8 cellular contexts compared by ENCODE assay signal in genomic region chr15:80160570-80161156, GRCh38. TPM values are rescaled to one million over a fixed set of nuclear protein-coding genes. Genes with fewer than 3 reads are reported as not detected.
DNase-seq lines count a peak whose midpoint lies in the region; ATAC-seq lines count a peak whose summit lies in the region.

No MANE protein-coding gene starts in this region.

- no peaks in the 10 kb centered on the region for H3K27me3 ChIP-seq in CD4-positive, CD25-positive, alpha-beta regulatory T cell (ENCODE audit: control insufficient read depth, insufficient read depth, low read length)

- peaks cover 7% of the 10 kb centered on the region for H3K4me1 ChIP-seq in CD4-positive, CD25-positive, alpha-beta regulatory T cell (ENCODE audit: control insufficient read depth, insufficient read depth, low read length, poor library complexity, severe bottlenecking)

- no peaks in the 10 kb centered on the region for H3K27me3 Mint-ChIP-seq in CD4-positive, CD25-positive, alpha-beta regulatory T cell
- no peaks in the 10 kb centered on the region for H3K27me3 Mint-ChIP-seq in activated CD4-positive, alpha-beta T cell treated with anti-CD3 and anti-CD28 coated beads, Interleukin-2, amount 10 ng/mL, durations not matched to agents 24 days and 14 days

- no peak overlapping the region for H3K27ac ChIP-seq in CD4-positive, CD25-positive, alpha-beta regulatory T cell (ENCODE audit: insufficient read depth, low read length, poor library complexity, severe bottlenecking)

- H3K36me3 Mint-ChIP-seq in CD4-positive, CD25-positive, alpha-beta regulatory T cell, result peaks cover 15% of the 10 kb centered on the region
- H3K36me3 Mint-ChIP-seq in activated CD4-positive, alpha-beta T cell treated with anti-CD3 and anti-CD28 coated beads, Interleukin-2, amount 10 ng/mL, durations not matched to agents 24 days and 14 days (ENCODE audit: low read depth), result peaks cover 56% of the 10 kb centered on the region

- peak in 1 of 3 donors; percentile 82 for DNase-seq in CD4-positive, CD25-positive, alpha-beta regulatory T cell
- DNase-seq in HT1080 (ENCODE audit: low read depth) (peak; percentile 94), head of caudate nucleus (peak in 37 of 42 donors; percentile 11 to 68 (median 43)), sciatic nerve (ENCODE audit: low spot score) (no peak), NCI-H2081 (lab: John Stamatoyannopoulos, UW) (no peak), DMS114 treated with DMSO at 0.1 percent for 48 hours (lab: John Stamatoyannopoulos, UW; ENCODE audit: unreplicated experiment) (no peak)
- peak; percentile 84 for DNase-seq in activated CD4-positive, alpha-beta T cell treated with anti-CD3 and anti-CD28 coated beads, Interleukin-2, amount 10 ng/mL, durations not matched to agents 24 days and 14 days

- H3K9me3 Mint-ChIP-seq in CD4-positive, CD25-positive, alpha-beta regulatory T cell, result no peaks in the 10 kb centered on the region
- peaks cover 4% of the 10 kb centered on the region for H3K9me3 Mint-ChIP-seq in activated CD4-positive, alpha-beta T cell treated with anti-CD3 and anti-CD28 coated beads, Interleukin-2, amount 10 ng/mL, durations not matched to agents 24 days and 14 days

- peaks cover 0 to 14% (median 8%) of the 10 kb centered on the region in 4 donors for H3K4me1 Mint-ChIP-seq in CD4-positive, CD25-positive, alpha-beta regulatory T cell
- H3K4me1 Mint-ChIP-seq in activated CD4-positive, alpha-beta T cell treated with anti-CD3 and anti-CD28 coated beads, Interleukin-2, amount 10 ng/mL, durations not matched to agents 24 days and 14 days, result peaks cover 26% of the 10 kb centered on the region

- H3K9me3 ChIP-seq in CD4-positive, CD25-positive, alpha-beta regulatory T cell (ENCODE audit: control insufficient read depth in 2 of 2, low read length in 2 of 2), result no peaks in the 10 kb centered on the region

- peak overlapping the region in 1 of 4 donors; percentile 8 for H3K4me3 Mint-ChIP-seq in CD4-positive, CD25-positive, alpha-beta regulatory T cell
- peak overlapping the region; percentile 55 for H3K4me3 Mint-ChIP-seq in activated CD4-positive, alpha-beta T cell treated with anti-CD3 and anti-CD28 coated beads, Interleukin-2, amount 10 ng/mL, durations not matched to agents 24 days and 14 days

- intact Hi-C loops in activated CD4-positive, alpha-beta T cell treated with anti-CD3 and anti-CD28 coated beads, Interleukin-2, amount 10 ng/mL, durations not matched to agents 24 days and 14 days (cut with micrococcal nuclease), result no loop called here
- intact Hi-C loops in head of caudate nucleus (cut with DNase I), result no loop called here
- intact Hi-C loops in sciatic nerve (cut with DNase I), result no loop called here

- H3K4me3 ChIP-seq in CD4-positive, CD25-positive, alpha-beta regulatory T cell (ENCODE audit: low read depth, low read length), result no peak overlapping the region

- no peaks in the 10 kb centered on the region for H3K36me3 ChIP-seq in CD4-positive, CD25-positive, alpha-beta regulatory T cell (ENCODE audit: control insufficient read depth, insufficient read depth, low read length)

- ATAC-seq in CD4-positive, CD25-positive, alpha-beta regulatory T cell (ENCODE audit: low read depth in 2 of 2), result peak; percentile 77 to 87
- peak; percentile 87 for ATAC-seq in GM19395 (IDR thresholded peaks at IDR 0.05; ENCODE audit: unreplicated experiment)
- ATAC-seq in sciatic nerve, result peak; percentile 85

- peak overlapping the region in 2 of 3 donors; percentile 51 to 56 for H3K27ac Mint-ChIP-seq in CD4-positive, CD25-positive, alpha-beta regulatory T cell
- peak overlapping the region; percentile 85 for H3K27ac Mint-ChIP-seq in activated CD4-positive, alpha-beta T cell treated with anti-CD3 and anti-CD28 coated beads, Interleukin-2, amount 10 ng/mL, durations not matched to agents 24 days and 14 days

RNA-seq across cellular contexts. Expression of gene FAH, which starts 7.9 kb away (rescaled TPM):
- 4.3 TPM for total RNA-seq in CD4-positive, CD25-positive, alpha-beta regulatory T cell
- 1 to 10 TPM; 2.0 to 2.6 (median 2.3) TPM for polyA plus RNA-seq in CD4-positive, CD25-positive, alpha-beta regulatory T cell
- total RNA-seq in HT1080 (2014; rRNA removed; shearing (Covaris generic)), result 67.8 and 71.9 TPM in 2 replicates
- polyA plus RNA-seq in HT1080 (2015; cell fraction: cytosol; rRNA removed), result 42.1 and 42.5 TPM in 2 replicates
- 52.2 and 59.6 TPM in 2 replicates for polyA plus RNA-seq in HT1080 (2015; cell fraction: nucleus; rRNA removed)
- total RNA-seq in activated CD4-positive, alpha-beta T cell treated with anti-CD3 and anti-CD28 coated beads, Interleukin-2, amount 10 ng/mL, durations not matched to agents 24 days and 14 days, result 81.7 and 90.5 TPM in 2 replicates
- total RNA-seq in sciatic nerve, result 21.0 TPM

Comparison
In these comparisons a context has a peak if more than half of its experiments do, and no peak if none do; other contexts are left out.
1. DNase-seq: peak in HT1080 (single experiment), activated CD4-positive, alpha-beta T cell treated with anti-CD3 and anti-CD28 coated beads, Interleukin-2, amount 10 ng/mL, durations not matched to agents 24 days and 14 days (single experiment) and head of caudate nucleus (37 of 42); none in sciatic nerve (single experiment), NCI-H2081 (0 of 2) and DMS114 treated with DMSO at 0.1 percent for 48 hours (single experiment).
2. Peak in every context shown above with its lines, with median percentiles within 50 percentile points of each other: ATAC-seq.